2 cellular contexts compared by ENCODE assay signal in the genomic region with DNA sequence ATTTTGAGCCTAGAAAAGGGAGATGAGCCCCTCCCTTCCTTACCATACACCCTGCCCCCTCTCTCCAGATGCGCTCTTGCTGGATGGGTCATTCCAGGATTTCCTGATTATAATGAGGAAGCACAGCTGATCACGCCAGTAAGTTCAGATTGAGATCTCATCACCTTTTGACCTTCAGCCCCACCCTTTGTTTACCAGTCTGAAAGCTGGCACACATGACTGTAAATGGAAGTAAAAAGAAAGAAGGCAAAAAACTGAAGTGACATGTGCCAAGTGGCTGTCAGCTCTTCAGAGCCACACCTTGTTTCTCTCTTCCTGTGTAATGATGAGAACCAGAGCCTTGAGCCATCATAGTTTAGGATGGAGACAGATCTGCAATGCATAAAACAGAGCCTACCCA.
TF ChIP-seq lines count a peak whose summit lies in the region.

No MANE protein-coding gene starts in this region.

TF ChIP-seq in liver, 16 proteins besides CTCF, POLR2A, EP300 and RAD21:
- TF ChIP-seq FOXA2 (IDR thresholded peaks at IDR 0.05) (peak; percentile 12), HNF4G (IDR thresholded peaks at IDR 0.05) (no peak), HNF4A (conservative IDR thresholded peaks at IDR 0.05) (peak; percentile 54 to 56), RXRA (IDR thresholded peaks at IDR 0.05) (peak; percentile 69 to 75), NR2F2 (IDR thresholded peaks at IDR 0.05) (peak; percentile 92), SP1 (IDR thresholded peaks at IDR 0.05) (peak; percentile 43)

TF ChIP-seq in HepG2, 621 proteins besides CTCF, POLR2A, EP300 and RAD21:
- TF ChIP-seq, protein P1, sequence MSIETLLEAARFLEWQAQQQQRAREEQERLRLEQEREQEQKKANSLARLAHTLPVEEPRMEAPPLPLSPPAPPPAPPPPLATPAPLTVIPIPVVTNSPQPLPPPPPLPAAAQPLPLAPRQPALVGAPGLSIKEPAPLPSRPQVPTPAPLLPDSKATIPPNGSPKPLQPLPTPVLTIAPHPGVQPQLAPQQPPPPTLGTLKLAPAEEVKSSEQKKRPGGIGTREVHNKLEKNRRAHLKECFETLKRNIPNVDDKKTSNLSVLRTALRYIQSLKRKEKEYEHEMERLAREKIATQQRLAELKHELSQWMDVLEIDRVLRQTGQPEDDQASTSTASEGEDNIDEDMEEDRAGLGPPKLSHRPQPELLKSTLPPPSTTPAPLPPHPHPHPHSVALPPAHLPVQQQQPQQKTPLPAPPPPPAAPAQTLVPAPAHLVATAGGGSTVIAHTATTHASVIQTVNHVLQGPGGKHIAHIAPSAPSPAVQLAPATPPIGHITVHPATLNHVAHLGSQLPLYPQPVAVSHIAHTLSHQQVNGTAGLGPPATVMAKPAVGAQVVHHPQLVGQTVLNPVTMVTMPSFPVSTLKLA (IDR thresholded peaks at IDR 0.05): no peak
- TF ChIP-seq CCAR2 (optimal IDR thresholded peaks at IDR 0.05; ENCODE audit: low read depth, low read length) (no peak), SRSF9 (IDR thresholded peaks at IDR 0.05; ENCODE audit: borderline replicate concordance, insufficient read depth, low read depth, low read length, poor library complexity, severe bottlenecking) (no peak), XBP1 (CRISPR knock-in tag; IDR thresholded peaks at IDR 0.05) (no peak), FOXA1 (IDR thresholded peaks at IDR 0.05) (no peak), FOXA1 (CRISPR knock-in tag; IDR thresholded peaks at IDR 0.05) (no peak), PRMT3 (CRISPR knock-in tag; IDR thresholded peaks at IDR 0.05; ENCODE audit: borderline replicate concordance, low read depth) (no peak), YEATS2 (CRISPR knock-in tag; IDR thresholded peaks at IDR 0.05; ENCODE audit: borderline replicate concordance) (no peak), ZFP37 (CRISPR knock-in tag; IDR thresholded peaks at IDR 0.05; ENCODE audit: borderline replicate concordance) (no peak), MEIS2 (CRISPR knock-in tag; IDR thresholded peaks at IDR 0.05) (no peak), KAT8 (CRISPR knock-in tag; IDR thresholded peaks at IDR 0.05) (no peak), GATAD1 (CRISPR knock-in tag; IDR thresholded peaks at IDR 0.05) (no peak), ZSCAN31 (CRISPR knock-in tag; IDR thresholded peaks at IDR 0.05; ENCODE audit: low read depth) (no peak)
- TF ChIP-seq, protein P2, sequence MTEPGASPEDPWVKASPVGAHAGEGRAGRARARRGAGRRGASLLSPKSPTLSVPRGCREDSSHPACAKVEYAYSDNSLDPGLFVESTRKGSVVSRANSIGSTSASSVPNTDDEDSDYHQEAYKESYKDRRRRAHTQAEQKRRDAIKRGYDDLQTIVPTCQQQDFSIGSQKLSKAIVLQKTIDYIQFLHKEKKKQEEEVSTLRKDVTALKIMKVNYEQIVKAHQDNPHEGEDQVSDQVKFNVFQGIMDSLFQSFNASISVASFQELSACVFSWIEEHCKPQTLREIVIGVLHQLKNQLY (CRISPR knock-in tag; IDR thresholded peaks at IDR 0.05): no peak
- TF ChIP-seq, protein P3, sequence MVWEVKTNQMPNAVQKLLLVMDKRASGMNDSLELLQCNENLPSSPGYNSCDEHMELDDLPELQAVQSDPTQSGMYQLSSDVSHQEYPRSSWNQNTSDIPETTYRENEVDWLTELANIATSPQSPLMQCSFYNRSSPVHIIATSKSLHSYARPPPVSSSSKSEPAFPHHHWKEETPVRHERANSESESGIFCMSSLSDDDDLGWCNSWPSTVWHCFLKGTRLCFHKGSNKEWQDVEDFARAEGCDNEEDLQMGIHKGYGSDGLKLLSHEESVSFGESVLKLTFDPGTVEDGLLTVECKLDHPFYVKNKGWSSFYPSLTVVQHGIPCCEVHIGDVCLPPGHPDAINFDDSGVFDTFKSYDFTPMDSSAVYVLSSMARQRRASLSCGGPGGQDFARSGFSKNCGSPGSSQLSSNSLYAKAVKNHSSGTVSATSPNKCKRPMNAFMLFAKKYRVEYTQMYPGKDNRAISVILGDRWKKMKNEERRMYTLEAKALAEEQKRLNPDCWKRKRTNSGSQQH (CRISPR knock-in tag; IDR thresholded peaks at IDR 0.05; ENCODE audit: low read depth): no peak
- TF ChIP-seq, protein P4, sequence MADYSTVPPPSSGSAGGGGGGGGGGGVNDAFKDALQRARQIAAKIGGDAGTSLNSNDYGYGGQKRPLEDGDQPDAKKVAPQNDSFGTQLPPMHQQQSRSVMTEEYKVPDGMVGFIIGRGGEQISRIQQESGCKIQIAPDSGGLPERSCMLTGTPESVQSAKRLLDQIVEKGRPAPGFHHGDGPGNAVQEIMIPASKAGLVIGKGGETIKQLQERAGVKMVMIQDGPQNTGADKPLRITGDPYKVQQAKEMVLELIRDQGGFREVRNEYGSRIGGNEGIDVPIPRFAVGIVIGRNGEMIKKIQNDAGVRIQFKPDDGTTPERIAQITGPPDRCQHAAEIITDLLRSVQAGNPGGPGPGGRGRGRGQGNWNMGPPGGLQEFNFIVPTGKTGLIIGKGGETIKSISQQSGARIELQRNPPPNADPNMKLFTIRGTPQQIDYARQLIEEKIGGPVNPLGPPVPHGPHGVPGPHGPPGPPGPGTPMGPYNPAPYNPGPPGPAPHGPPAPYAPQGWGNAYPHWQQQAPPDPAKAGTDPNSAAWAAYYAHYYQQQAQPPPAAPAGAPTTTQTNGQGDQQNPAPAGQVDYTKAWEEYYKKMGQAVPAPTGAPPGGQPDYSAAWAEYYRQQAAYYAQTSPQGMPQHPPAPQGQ (CRISPR knock-in tag; IDR thresholded peaks at IDR 0.05; ENCODE audit: borderline replicate concordance): no peak
- TF ChIP-seq, protein P5, sequence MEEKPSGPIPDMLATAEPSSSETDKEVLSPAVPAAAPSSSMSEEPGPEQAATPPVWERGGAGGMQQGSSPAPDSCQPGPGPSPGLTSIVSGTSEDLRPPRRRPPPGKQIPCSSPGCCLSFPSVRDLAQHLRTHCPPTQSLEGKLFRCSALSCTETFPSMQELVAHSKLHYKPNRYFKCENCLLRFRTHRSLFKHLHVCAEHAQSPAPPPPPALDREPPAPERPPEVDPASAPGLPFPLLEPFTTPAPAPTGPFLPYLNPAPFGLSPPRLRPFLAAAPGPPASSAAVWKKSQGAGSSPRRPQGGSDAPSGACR (CRISPR knock-in tag; IDR thresholded peaks at IDR 0.05): no peak
- TF ChIP-seq, protein P6, sequence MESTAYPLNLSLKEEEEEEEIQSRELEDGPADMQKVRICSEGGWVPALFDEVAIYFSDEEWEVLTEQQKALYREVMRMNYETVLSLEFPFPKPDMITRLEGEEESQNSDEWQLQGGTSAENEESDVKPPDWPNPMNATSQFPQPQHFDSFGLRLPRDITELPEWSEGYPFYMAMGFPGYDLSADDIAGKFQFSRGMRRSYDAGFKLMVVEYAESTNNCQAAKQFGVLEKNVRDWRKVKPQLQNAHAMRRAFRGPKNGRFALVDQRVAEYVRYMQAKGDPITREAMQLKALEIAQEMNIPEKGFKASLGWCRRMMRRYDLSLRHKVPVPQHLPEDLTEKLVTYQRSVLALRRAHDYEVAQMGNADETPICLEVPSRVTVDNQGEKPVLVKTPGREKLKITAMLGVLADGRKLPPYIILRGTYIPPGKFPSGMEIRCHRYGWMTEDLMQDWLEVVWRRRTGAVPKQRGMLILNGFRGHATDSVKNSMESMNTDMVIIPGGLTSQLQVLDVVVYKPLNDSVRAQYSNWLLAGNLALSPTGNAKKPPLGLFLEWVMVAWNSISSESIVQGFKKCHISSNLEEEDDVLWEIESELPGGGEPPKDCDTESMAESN (CRISPR knock-in tag; conservative IDR thresholded peaks at IDR 0.05): no peak
